8 cellular contexts compared by ENCODE assay signal in the genomic region with DNA sequence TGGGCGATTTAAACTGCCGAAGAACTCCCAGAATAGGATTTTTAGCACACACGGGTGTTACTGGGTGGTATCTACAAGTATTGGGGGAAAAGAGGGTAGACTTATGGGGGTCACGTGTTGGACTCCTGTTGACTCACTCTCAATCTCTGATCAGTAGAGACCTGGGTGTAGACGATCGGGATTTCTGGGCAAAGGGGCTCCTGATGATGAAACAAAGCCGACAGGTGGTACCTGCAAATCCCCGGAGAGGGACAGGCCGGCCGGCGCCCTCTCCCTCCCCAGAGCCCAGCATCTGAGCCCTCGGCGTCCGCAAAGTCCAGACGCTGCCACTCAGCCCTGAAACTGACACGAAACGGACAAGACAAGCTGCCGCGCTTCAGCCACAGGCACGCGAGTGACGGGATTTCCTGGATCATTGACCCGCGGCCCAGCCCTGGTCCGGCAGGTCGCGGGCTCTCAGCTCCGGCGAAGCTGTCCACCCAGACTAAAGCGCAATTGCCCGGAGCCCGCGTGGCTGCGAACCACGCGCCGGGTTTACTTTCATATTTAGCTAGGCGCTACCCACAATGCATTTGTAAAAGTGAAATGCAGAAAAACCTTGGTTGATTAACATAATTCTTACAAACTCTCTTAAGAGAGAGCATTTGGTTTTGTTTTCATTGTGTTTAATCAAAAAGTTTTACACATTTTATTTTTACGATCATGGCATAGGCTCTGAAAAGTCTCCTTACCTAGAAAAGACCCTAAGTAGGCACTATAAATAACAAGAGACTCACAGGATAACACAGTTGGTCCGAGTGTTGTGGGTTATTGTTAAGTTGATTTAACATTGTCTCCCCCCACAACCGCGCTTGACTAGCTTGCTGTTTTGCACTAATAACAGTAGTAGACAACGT. TPM values are rescaled to one million over a fixed set of nuclear protein-coding genes. Genes with fewer than 3 reads are reported as not detected.
DNase-seq lines count a peak whose midpoint lies in the region; ATAC-seq, FAIRE-seq and TF ChIP-seq lines count a peak whose summit lies in the region.

No MANE protein-coding gene starts in this region.

- peak overlapping the region; percentile 93 for H3K27ac ChIP-seq in foreskin keratinocyte

- DNase-seq in ELR (ENCODE audit: low read depth): peak; percentile 85
- DNase-seq in H54 (ENCODE audit: insufficient read length, low spot score): peak; percentile 52
- DNase-seq in SIG-M5 (lab: John Stamatoyannopoulos, UW): peak; percentile 44
- peak; percentile 54 for DNase-seq in activated gamma-delta T cell treated with anti-CD3 and anti-CD28 coated beads, Interleukin-2, amount 50 U/mL, for 16 hours (ENCODE audit: low read depth)
- DNase-seq in foreskin keratinocyte: peak; percentile 71 to 86
- DNase-seq in stromal cell of bone marrow (ENCODE audit: low read depth): peak; percentile 57

- peak; percentile 68 for ATAC-seq in foreskin keratinocyte

- H3F3A ChIP-seq in Loucy (ENCODE audit: low read depth): no peaks in the 10 kb centered on the region

- H3K9ac ChIP-seq in Loucy (ENCODE audit: low read depth, low read length, poor library complexity, severe bottlenecking): peak overlapping the region; percentile 73

- TF ChIP-seq CTCF in Loucy (conservative IDR thresholded peaks at IDR 0.05; ENCODE audit: low read length): no peak
- no peak for TF ChIP-seq CTCF in foreskin keratinocyte (conservative IDR thresholded peaks at IDR 0.05)

- H3K4me3 ChIP-seq in Loucy (ENCODE audit: low read length, poor library complexity, severe bottlenecking): peak overlapping the region; percentile 75
- H3K4me3 ChIP-seq in neuron (ENCODE audit: low read length): peak overlapping the region; percentile 97

- H3K79me2 ChIP-seq in Loucy (ENCODE audit: insufficient read depth, low read length): no peaks in the 10 kb centered on the region

- peak overlapping the region; percentile 95 for H2AFZ ChIP-seq in Loucy (ENCODE audit: low read length)
- peak overlapping the region; percentile 99 for H2AFZ ChIP-seq in neuron (ENCODE audit: low read depth, low read length)

- peak; percentile 60 for FAIRE-seq in H54 (lab: Jason Lieb, UNC)

- no peaks in the 10 kb centered on the region for H4K20me1 ChIP-seq in Loucy (ENCODE audit: insufficient read depth, low read length, poor library complexity, severe bottlenecking)

- H3K27me3 ChIP-seq in Loucy (ENCODE audit: insufficient read depth, low read length, poor library complexity, severe bottlenecking): no peaks in the 10 kb centered on the region
- no peaks in the 10 kb centered on the region for H3K27me3 ChIP-seq in foreskin keratinocyte
- H3K27me3 ChIP-seq in neuron (ENCODE audit: insufficient read depth, low read length): peaks cover 3% of the 10 kb centered on the region

- H3K4me1 ChIP-seq in Loucy (ENCODE audit: insufficient read depth, low read length, poor library complexity, severe bottlenecking): peaks cover 7% of the 10 kb centered on the region
- H3K4me1 ChIP-seq in foreskin keratinocyte: peaks cover 11% of the 10 kb centered on the region
- H3K4me1 ChIP-seq in neuron (ENCODE audit: insufficient read depth, low read length): peaks cover 4% of the 10 kb centered on the region

- H3K9me2 ChIP-seq in Loucy (replicated peaks; ENCODE audit: low read depth, low read length): no peaks in the 10 kb centered on the region

- TF ChIP-seq POLR2A in H54 (IDR thresholded peaks at IDR 0.05; ENCODE audit: low read depth, low read length): peak; percentile 36; the same call in 1 of the 2 replicates

- H3K36me3 ChIP-seq in Loucy (ENCODE audit: insufficient read depth, low read length) (no peaks in the 10 kb centered on the region), neuron (ENCODE audit: insufficient read depth, low read length) (no peaks in the 10 kb centered on the region)

- peak overlapping the region; percentile 74 for H3K4me2 ChIP-seq in Loucy (ENCODE audit: low read depth, low read length, poor library complexity, severe bottlenecking)

- H3K9me3 ChIP-seq in Loucy (ENCODE audit: insufficient read depth, low read depth, low read length) (no peaks in the 10 kb centered on the region), neuron (ENCODE audit: low read length) (no peaks in the 10 kb centered on the region)

RNA-seq across cellular contexts. Expression of a gene that starts 56.9 kb away (rescaled TPM):
- total RNA-seq in foreskin keratinocyte: 17.6 and 20.8 TPM in 2 replicates
- 10.4 and 12.6 TPM in 2 replicates for polyA plus RNA-seq in foreskin keratinocyte

Comparison
In these comparisons a context has a peak if more than half of its experiments do, and no peak if none do; other contexts are left out.
1. Peak in every context shown above with its lines: DNase-seq, ATAC-seq, H3K4me3 ChIP-seq and H3K27ac ChIP-seq.